In genomic region chr15:63435416-63435815, GRCh38 we compare ENCODE assay signal across 2 cellular contexts.
TF ChIP-seq lines count a peak whose summit lies in the region.

No MANE protein-coding gene starts in this region.

TF ChIP-seq in HEK293, 187 proteins besides CTCF, POLR2A, EP300 and RAD21:
- TF ChIP-seq ZNF76 (tag by site-specific recombination; IDR thresholded peaks at IDR 0.05; ENCODE audit: borderline replicate concordance, low read depth) (no peak), ZNF138 (tag by site-specific recombination; IDR thresholded peaks at IDR 0.05; ENCODE audit: borderline replicate concordance) (no peak), ZNF398 (tag by site-specific recombination; IDR thresholded peaks at IDR 0.05) (no peak), BCL11B (tag by site-specific recombination; IDR thresholded peaks at IDR 0.05; ENCODE audit: low read depth) (no peak)

TF ChIP-seq in H1, 55 proteins besides CTCF, POLR2A, EP300 and RAD21:
- TF ChIP-seq MAX (IDR thresholded peaks at IDR 0.05) (no peak), CHD2 (IDR thresholded peaks at IDR 0.05; ENCODE audit: low read length) (no peak), ZNF274 (IDR thresholded peaks at IDR 0.05; ENCODE audit: borderline replicate concordance, extremely low read depth, low read length) (no peak), KDM5A (IDR thresholded peaks at IDR 0.05; ENCODE audit: low read length) (no peak), BCL11A (IDR thresholded peaks at IDR 0.05; ENCODE audit: low read depth in 2 of 2, low read length in 2 of 2) (no peak), SUZ12 (IDR thresholded peaks at IDR 0.05; ENCODE audit: low read length) (no peak), CHD7 (IDR thresholded peaks at IDR 0.05; ENCODE audit: insufficient replicate concordance, low read length) (no peak)
TF ChIP-seq in H1: peak in this region for 0.
